8 cellular contexts compared by ENCODE assay signal in the genomic region with DNA sequence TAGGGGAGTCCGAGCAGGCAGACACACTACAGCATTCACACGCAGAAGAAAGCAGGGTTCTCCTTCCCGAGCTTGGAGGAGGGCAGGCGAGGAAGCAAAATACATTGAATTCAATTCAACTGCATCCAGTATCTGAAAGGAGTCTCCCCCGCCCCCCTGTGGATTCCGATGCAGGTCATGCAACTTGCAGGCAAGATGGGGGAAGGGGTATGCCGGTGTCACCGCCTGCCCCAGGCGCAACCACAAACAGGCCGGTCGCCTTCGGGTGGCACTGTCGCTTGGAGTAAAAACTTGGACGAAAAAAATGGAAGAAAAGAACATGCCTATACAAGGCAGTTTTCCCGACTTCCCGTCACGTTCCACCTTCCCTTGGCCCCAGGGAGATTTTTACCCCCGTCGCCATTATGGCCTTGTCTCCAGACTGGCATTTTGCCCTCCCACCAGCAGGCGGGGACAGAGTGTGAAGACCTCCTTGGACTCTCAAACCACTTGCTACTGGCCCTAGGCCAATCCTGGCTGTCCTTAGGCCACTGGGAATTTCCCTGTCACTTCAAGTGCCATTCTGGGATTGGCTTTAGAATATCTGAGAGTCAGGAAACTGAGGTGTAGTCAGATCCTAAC. TPM values are rescaled to one million over a fixed set of nuclear protein-coding genes. Genes with fewer than 3 reads are reported as not detected.
A peak's percentile ranks its signal among the peaks of the same experiment; 100 is the strongest.
DNase-seq lines count a peak whose midpoint lies in the region; ATAC-seq and TF ChIP-seq lines count a peak whose summit lies in the region.

No MANE protein-coding gene starts in this region.

- no peaks in the 10 kb centered on the region for H3K9me3 Mint-ChIP-seq in activated CD8-positive, alpha-beta T cell treated with anti-CD3 and anti-CD28 coated beads, Interleukin-2, amount 10 ng/mL, durations not matched to agents 7 days and 5 days (ENCODE audit: insufficient read depth)
- H3K9me3 Mint-ChIP-seq in type B pancreatic cell: no peaks in the 10 kb centered on the region

- ATAC-seq in Right ventricle myocardium superior (ENCODE audit: poor library complexity) (peak; percentile 63), GM18502 (IDR thresholded peaks at IDR 0.05; ENCODE audit: poor library complexity, unreplicated experiment) (no peak), HG03460 (IDR thresholded peaks at IDR 0.05; ENCODE audit: unreplicated experiment) (no peak), HG03097 (IDR thresholded peaks at IDR 0.05; ENCODE audit: low FRiP score, unreplicated experiment) (no peak)
- ATAC-seq in activated CD8-positive, alpha-beta T cell treated with anti-CD3 and anti-CD28 coated beads, Interleukin-2, amount 10 ng/mL, durations not matched to agents 7 days and 5 days: no peak

- H3K27me3 Mint-ChIP-seq in activated CD8-positive, alpha-beta T cell treated with anti-CD3 and anti-CD28 coated beads, Interleukin-2, amount 10 ng/mL, durations not matched to agents 7 days and 5 days (ENCODE audit: low read depth): peaks cover 56% of the 10 kb centered on the region
- H3K27me3 Mint-ChIP-seq in type B pancreatic cell: peaks cover 90% of the 10 kb centered on the region

- no peaks in the 10 kb centered on the region for H3K36me3 Mint-ChIP-seq in activated CD8-positive, alpha-beta T cell treated with anti-CD3 and anti-CD28 coated beads, Interleukin-2, amount 10 ng/mL, durations not matched to agents 7 days and 5 days (ENCODE audit: low read depth)
- no peaks in the 10 kb centered on the region for H3K36me3 Mint-ChIP-seq in type B pancreatic cell

- peak; percentile 66 for TF ChIP-seq CTCF in type B pancreatic cell (conservative IDR thresholded peaks at IDR 0.05)

- H3K4me3 Mint-ChIP-seq in activated CD8-positive, alpha-beta T cell treated with anti-CD3 and anti-CD28 coated beads, Interleukin-2, amount 10 ng/mL, durations not matched to agents 7 days and 5 days: peak overlapping the region; percentile 59
- H3K4me3 Mint-ChIP-seq in type B pancreatic cell: peak overlapping the region; percentile 92

- H3K4me1 Mint-ChIP-seq in activated CD8-positive, alpha-beta T cell treated with anti-CD3 and anti-CD28 coated beads, Interleukin-2, amount 10 ng/mL, durations not matched to agents 7 days and 5 days (ENCODE audit: low read depth): peaks cover 19% of the 10 kb centered on the region
- peaks cover 8% of the 10 kb centered on the region for H3K4me1 Mint-ChIP-seq in type B pancreatic cell (ENCODE audit: unreplicated experiment)

- CTCF ChIA-PET in activated CD8-positive, alpha-beta T cell treated with anti-CD3 and anti-CD28 coated beads, Interleukin-2, amount 10 ng/mL, durations not matched to agents 7 days and 5 days (lab: Charles Lee): interaction anchor here (0.8 to 2.0 kb wide), 6 partner anchors 11 to 16 kb away, joined by 3 to 11 read pairs (median 4); no protein-coding TSS in a partner anchor

- H3K4me3 ChIP-seq in iPS-11a (ENCODE audit: low read depth, low read length): peak overlapping the region; percentile 69

- DNase-seq in Right ventricle myocardium superior (no peak), cardiac septum (ENCODE audit: low spot score) (no peak), type B pancreatic cell (ENCODE audit: extremely low spot score, unreplicated experiment) (no peak)
- DNase-seq in activated CD8-positive, alpha-beta T cell treated with anti-CD3 and anti-CD28 coated beads, Interleukin-2, amount 10 ng/mL, durations not matched to agents 7 days and 5 days: no peak

- intact Hi-C loops in Right ventricle myocardium superior (cut with DNase I) (no loop called here), cardiac septum (cut with DNase I) (no loop called here)

- H3K27ac Mint-ChIP-seq in activated CD8-positive, alpha-beta T cell treated with anti-CD3 and anti-CD28 coated beads, Interleukin-2, amount 10 ng/mL, durations not matched to agents 7 days and 5 days: no peak overlapping the region
- H3K27ac Mint-ChIP-seq in type B pancreatic cell: peak overlapping the region; percentile 40

- POLR2A ChIA-PET in activated CD8-positive, alpha-beta T cell treated with anti-CD3 and anti-CD28 coated beads, Interleukin-2, amount 10 ng/mL, durations not matched to agents 7 days and 5 days (lab: Charles Lee): no interaction called here

RNA-seq across cellular contexts. Expression of a gene that starts 1.6 kb away (rescaled TPM):
- total RNA-seq in Right ventricle myocardium superior (3.2 TPM), cardiac septum (3.7 TPM), type B pancreatic cell (ENCODE audit: low replicate concordance) (2.9 and 16.9 TPM in 2 replicates)
- total RNA-seq in activated CD8-positive, alpha-beta T cell treated with anti-CD3 and anti-CD28 coated beads, Interleukin-2, amount 10 ng/mL, durations not matched to agents 7 days and 5 days: not detected
